Comparison of ENCODE assay signal across 8 cellular contexts in the genomic region with DNA sequence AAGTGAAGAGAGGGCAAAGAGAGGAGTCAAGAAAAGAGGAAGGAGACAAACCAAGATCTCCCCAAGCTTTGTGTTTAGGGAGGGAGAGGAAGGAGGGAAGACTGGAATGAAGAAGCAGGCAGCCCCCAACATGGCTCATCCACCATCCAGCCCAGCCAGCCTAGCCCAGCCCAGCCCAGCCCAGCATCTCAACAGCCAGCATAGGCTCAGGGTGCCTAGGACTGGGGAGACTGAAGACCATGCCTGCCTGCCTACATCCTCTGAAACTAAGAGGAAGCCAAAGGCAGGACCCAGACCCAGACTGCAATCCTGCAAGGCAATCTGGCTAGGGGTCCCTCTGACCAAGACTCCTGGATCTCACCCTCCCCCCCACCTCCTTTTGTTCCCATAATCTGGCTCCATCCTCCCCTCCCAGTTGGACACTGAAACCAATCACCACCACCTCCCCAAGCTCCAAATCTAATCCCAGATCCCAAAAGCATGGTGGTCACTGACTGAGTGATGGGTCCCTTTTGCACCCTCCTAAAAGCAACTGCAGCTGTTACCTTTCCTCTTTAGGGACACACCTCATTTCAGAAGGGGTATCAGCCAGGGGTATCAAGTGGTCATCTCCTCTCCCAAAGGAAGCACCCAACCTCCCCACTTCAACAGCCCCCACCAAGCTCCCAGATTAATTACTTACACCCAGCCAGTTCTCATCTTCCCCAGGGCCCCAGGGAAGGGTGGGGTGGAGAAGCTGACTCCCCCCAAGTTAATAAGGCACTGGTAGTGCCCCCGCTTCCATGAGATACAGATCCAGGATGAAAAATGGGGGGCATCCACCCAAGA. TPM values are rescaled to one million over a fixed set of nuclear protein-coding genes. Genes with fewer than 3 reads are reported as not detected.
DNase-seq lines count a peak whose midpoint lies in the region; ATAC-seq and TF ChIP-seq lines count a peak whose summit lies in the region.

No MANE protein-coding gene starts in this region.

- H2BK5ac ChIP-seq in trophoblast cell (ENCODE audit: low read depth, low read length, poor library complexity) = no peak overlapping the region

- no peak overlapping the region for H2AFZ ChIP-seq in trophoblast cell (ENCODE audit: insufficient read depth, low read length, poor library complexity)

- no peaks in the 10 kb centered on the region for H3K36me3 ChIP-seq in ES-I3 (ENCODE audit: insufficient read depth, low read length)
- no peaks in the 10 kb centered on the region for H3K36me3 ChIP-seq in Panc1 (ENCODE audit: control insufficient read depth, insufficient read depth, low read length)
- H3K36me3 ChIP-seq in trophoblast cell (ENCODE audit: control insufficient read depth in 1 of 2, insufficient read depth in 2 of 2, low read length in 2 of 2) = no peaks in the 10 kb centered on the region

- peak overlapping the region; percentile 77 for H2BK12ac ChIP-seq in trophoblast cell (ENCODE audit: low read length)

- peak overlapping the region; percentile 88 for H3K4ac ChIP-seq in trophoblast cell (ENCODE audit: low read depth, low read length)

- H3K4me3 ChIP-seq in Panc1 (ENCODE audit: low read depth in 2 of 2, low read length in 2 of 2) (peak overlapping the region; percentile 59 to 61), epithelial cell of proximal tubule (ENCODE audit: low read depth, low read length) (peak overlapping the region; percentile 76), trophoblast cell (ENCODE audit: low read depth, low read length) (no peak overlapping the region)

- no peak overlapping the region for H2AK5ac ChIP-seq in trophoblast cell (ENCODE audit: low read length)

- no peak overlapping the region for H3K23ac ChIP-seq in trophoblast cell (ENCODE audit: low read length)

- peak overlapping the region; percentile 63 for H3K4me2 ChIP-seq in trophoblast cell (ENCODE audit: low read length)

- H3K4me1 ChIP-seq in ES-I3 (ENCODE audit: insufficient read depth, low read length) (peaks cover 39% of the 10 kb centered on the region), Panc1 (ENCODE audit: control insufficient read depth, insufficient read depth, low read length) (peaks cover 5% of the 10 kb centered on the region; the same call in 1 of the 2 replicates), trophoblast cell (ENCODE audit: control insufficient read depth in 1 of 2, insufficient read depth in 2 of 2, low read length in 2 of 2) (peaks cover 8 to 15% of the 10 kb centered on the region in 2 experiments)

- peak overlapping the region; percentile 81 for H3K18ac ChIP-seq in trophoblast cell (ENCODE audit: low read length)

- TSS peak; percentile 75 for BruUV-seq in Panc1 (replicated peaks; lab: Mats Ljungman, UMichigan)

- peak overlapping the region; percentile 98 for H3K14ac ChIP-seq in trophoblast cell (ENCODE audit: low read length)

- TF ChIP-seq CTCF in Panc1 (IDR thresholded peaks at IDR 0.05) (no peak), epithelial cell of proximal tubule (conservative IDR thresholded peaks at IDR 0.05; ENCODE audit: low read depth, low read length) (no peak)

- peaks cover 14% of the 10 kb centered on the region for H3K79me1 ChIP-seq in trophoblast cell (ENCODE audit: low read length)

- no peak overlapping the region for H4K12ac ChIP-seq in trophoblast cell (ENCODE audit: low read depth, low read length)

- intact Hi-C loops in Panc1 (cut with micrococcal nuclease; ENCODE audit: unreplicated experiment) = no loop called here

- no peak overlapping the region for H4K8ac ChIP-seq in trophoblast cell (ENCODE audit: low read depth, low read length)

- DNase-seq in Panc1 (ENCODE audit: low read depth, low spot score) = no peak
- DNase-seq in epithelial cell of proximal tubule (ENCODE audit: low read depth) = no peak
- no peak for DNase-seq in trophoblast cell
- no peak for DNase-seq in stimulated activated naive CD4-positive, alpha-beta T cell treated with Interleukin-2 at 50 U/mL for 16 hours (lab: John Stamatoyannopoulos, UW)
- DNase-seq in GF-D8 (lab: John Stamatoyannopoulos, UW) = no peak
- DNase-seq in COLO668 (lab: John Stamatoyannopoulos, UW; ENCODE audit: unreplicated experiment) = no peak

- no peaks in the 10 kb centered on the region for H3K9me3 ChIP-seq in ES-I3 (ENCODE audit: control insufficient read depth, insufficient read depth, low read length)
- H3K9me3 ChIP-seq in Panc1 (ENCODE audit: control insufficient read depth, insufficient read depth, low read depth, low read length) = no peaks in the 10 kb centered on the region
- H3K9me3 ChIP-seq in trophoblast cell (ENCODE audit: insufficient read depth, low read depth, low read length) = no peaks in the 10 kb centered on the region

- no peak for ATAC-seq in Panc1
- ATAC-seq in HG03469 (IDR thresholded peaks at IDR 0.05; ENCODE audit: unreplicated experiment) = no peak

- in situ Hi-C loops in Panc1 (cut with HindIII; ENCODE audit: low pct_unique_long_range_greater_than_20kb, low sequenced_read_pairs) = no loop called here

- H3K27ac ChIP-seq in Panc1 (ENCODE audit: low read length) = no peak overlapping the region
- no peak overlapping the region for H3K27ac ChIP-seq in trophoblast cell (ENCODE audit: low read depth, low read length)

- CTCF ChIA-PET in Panc1 (lab: Charles Lee) = interaction anchor here (0.8 kb wide), 2 partner anchors 39 to 46 kb away, joined by 3 read pairs; no protein-coding TSS in a partner anchor

- H3K79me2 ChIP-seq in trophoblast cell (ENCODE audit: control insufficient read depth, insufficient read depth, low read length, poor library complexity) = peaks cover 7% of the 10 kb centered on the region

- H3K27me3 ChIP-seq in Panc1 (ENCODE audit: control insufficient read depth, insufficient read depth, low read length) (no peaks in the 10 kb centered on the region), trophoblast cell (ENCODE audit: insufficient read depth, low read length) (no peaks in the 10 kb centered on the region)

- WGBS in trophoblast cell (ENCODE audit: extremely low coverage, insufficient coverage, insufficient read length) = no CpG with 5 or more reads among the region's 1 CpG

- H4K91ac ChIP-seq in trophoblast cell (ENCODE audit: low read depth, low read length) = peak overlapping the region; percentile 98

- no peak overlapping the region for H2BK120ac ChIP-seq in trophoblast cell (ENCODE audit: insufficient read depth, low read length, poor library complexity)

- H3K9ac ChIP-seq in ES-I3 (ENCODE audit: low read depth, low read length) (peak overlapping the region; percentile 92), trophoblast cell (ENCODE audit: low read length) (no peak overlapping the region)

- POLR2A ChIA-PET in Panc1 (lab: Charles Lee) = no interaction called here

RNA-seq across cellular contexts. Expression of a gene that starts 1.2 kb away (rescaled TPM):
- total RNA-seq in Panc1 (2021; ENCODE audit: unreplicated experiment) (11.5 TPM), epithelial cell of proximal tubule (7.3 and 13.5 TPM in 2 replicates)
- 27.9 TPM for polyA plus RNA-seq in Panc1 (2012; ENCODE audit: insufficient read length)
- polyA plus RNA-seq in trophoblast cell (2013) = 53.7 and 54.1 TPM in 2 replicates

RNA-seq across cellular contexts. Expression of a gene that starts 19.5 kb away (rescaled TPM):
- 7.8 TPM for total RNA-seq in Panc1 (2021; ENCODE audit: unreplicated experiment)
- 2.7 TPM for polyA plus RNA-seq in Panc1 (2012; ENCODE audit: insufficient read length)
- total RNA-seq in epithelial cell of proximal tubule = 12.0 and 12.9 TPM in 2 replicates
- polyA plus RNA-seq in trophoblast cell (2013) = 11.6 and 11.7 TPM in 2 replicates

RNA-seq across cellular contexts. Expression of a gene that starts 48.3 kb away (rescaled TPM):
- total RNA-seq in Panc1 (2021; ENCODE audit: unreplicated experiment) (not detected), epithelial cell of proximal tubule (not detected in 2 replicates)
- polyA plus RNA-seq in Panc1 (2012; ENCODE audit: insufficient read length) = 1.5 TPM
- 0.30 and 0.35 TPM in 2 replicates for polyA plus RNA-seq in trophoblast cell (2013)

RNA-seq across cellular contexts. Expression of a gene that starts 51.7 kb away (rescaled TPM):
- 42.7 TPM for total RNA-seq in Panc1 (2021; ENCODE audit: unreplicated experiment)
- polyA plus RNA-seq in Panc1 (2012; ENCODE audit: insufficient read length) = 65.1 TPM
- 42.4 and 56.7 TPM in 2 replicates for total RNA-seq in epithelial cell of proximal tubule
- 85.9 and 89.3 TPM in 2 replicates for polyA plus RNA-seq in trophoblast cell (2013)

RNA-seq across cellular contexts. Expression of a gene that starts 55.7 kb away (rescaled TPM):
- 73.0 TPM for total RNA-seq in Panc1 (2021; ENCODE audit: unreplicated experiment)
- 34.8 TPM for polyA plus RNA-seq in Panc1 (2012; ENCODE audit: insufficient read length)
- 58.5 and 75.8 TPM in 2 replicates for total RNA-seq in epithelial cell of proximal tubule
- polyA plus RNA-seq in trophoblast cell (2013) = 86.9 and 92.3 TPM in 2 replicates
